In the genomic region with DNA sequence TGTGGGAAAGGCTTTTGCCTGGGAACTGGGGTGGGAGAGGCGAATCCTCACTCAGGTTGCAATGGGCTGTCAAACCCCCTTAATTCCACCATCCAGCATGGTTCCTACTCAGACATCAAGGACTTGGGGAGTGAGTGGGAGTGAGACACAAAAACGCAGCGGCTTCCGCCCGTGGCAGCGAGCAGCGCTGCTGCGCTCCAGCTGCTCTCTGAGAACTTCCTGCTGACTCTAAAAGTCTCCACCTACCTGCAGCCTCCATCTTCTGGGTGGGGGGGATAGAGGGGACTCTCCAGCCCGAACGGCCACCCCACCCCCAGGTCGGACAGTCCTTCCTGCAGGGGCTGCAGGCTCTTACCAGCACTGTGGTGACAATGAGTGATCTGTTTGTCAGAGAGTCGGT, we compare ENCODE assay signal across 26 cellular contexts.
"Had no signal": no experiment of that assay in that cellular context is flagged by ENCODE, and none has a peak within 500 bp of the region (broad histone marks: within the 10 kb centered on the region; RNA-seq: fewer than 3 reads in every experiment).

No MANE protein-coding gene starts in this region.

- DNase-seq: naive thymus-derived CD4-positive, alpha-beta T cell; natural killer cell; nucleus accumbens; retina; right lobe of liver; sigmoid colon; small intestine; stimulated activated CD4-positive, alpha-beta T cell treated with anti-CD3 and anti-CD28 coated beads, Interleukin-15, amount 100 ng/mL, for 24 hours; stimulated activated CD4-positive, alpha-beta T cell treated with anti-CD3 and anti-CD28 coated beads, Interleukin-2, amount 100 ng/mL, for 24 hours; stimulated activated CD4-positive, alpha-beta T cell treated with anti-CD3 and anti-CD28 coated beads, Interleukin-2, amount 100 ng/mL, for 48 hours; stimulated activated CD4-positive, alpha-beta T cell treated with anti-CD3 and anti-CD28 coated beads, Interleukin-4, amount 100 ng/mL, for 24 hours; stimulated activated naive B cell treated with anti-CD40 and anti-IgM and Interleukin-4, amounts not matched to agents 10 μg/mL and 1 μg/mL and 100 μg/mL, for 72 hours; stimulated activated naive CD4-positive, alpha-beta T cell treated with Interleukin-2 at 50 U/mL for 16 hours; stomach; thyroid gland; trophoblast cell had no signal

- H3K36me3 ChIP-seq: neural progenitor cell, neutrophil, pancreas, prostate gland, right atrium auricular region, right lobe of liver, sigmoid colon, stomach, thoracic aorta, thyroid gland, upper lobe of left lung, vagina had no signal

- H2AFZ ChIP-seq: neural progenitor cell had no signal

- H3K4me3 ChIP-seq: neural progenitor cell, pancreas, prostate gland, right atrium auricular region, right lobe of liver, sigmoid colon, stomach, thoracic aorta, thyroid gland, tibial nerve, upper lobe of left lung, vagina had no signal

- H3K4me2 ChIP-seq: neural progenitor cell had no signal

- ATAC-seq: naive thymus-derived CD4-positive, alpha-beta T cell; natural killer cell; pancreas; right lobe of liver; stimulated activated effector memory CD8-positive, alpha-beta T cell treated with anti-CD3 and anti-CD28 coated beads, Interleukin-12 subunit alpha, Interleukin-12 subunit beta, amount 100 ng/mL, for 72 hours; stimulated activated naive B cell treated with anti-CD40 and anti-IgM and Interleukin-4, amounts not matched to agents 10 μg/mL and 1 μg/mL and 100 μg/mL, for 72 hours had no signal

- H3K27ac ChIP-seq: neural progenitor cell, neutrophil, pancreas, prostate gland, right atrium auricular region, right lobe of liver, sigmoid colon, stomach, thoracic aorta, thyroid gland, tibial nerve, upper lobe of left lung, vagina had no signal

- H3K9me3 ChIP-seq: neutrophil, pancreas, prostate gland, right atrium auricular region, right lobe of liver, sigmoid colon, stomach, thoracic aorta, thyroid gland, tibial nerve, upper lobe of left lung, vagina had no signal

- H3K27me3 ChIP-seq: neural progenitor cell, pancreas, right atrium auricular region, right lobe of liver, thyroid gland, tibial nerve, upper lobe of left lung, vagina had no signal

- H3K4me1 ChIP-seq: pancreas, prostate gland, right atrium auricular region, right lobe of liver, sigmoid colon, stomach, thyroid gland, tibial nerve, upper lobe of left lung, vagina had no signal
